Comparison of ENCODE assay signal across 22 cellular contexts in the genomic region with DNA sequence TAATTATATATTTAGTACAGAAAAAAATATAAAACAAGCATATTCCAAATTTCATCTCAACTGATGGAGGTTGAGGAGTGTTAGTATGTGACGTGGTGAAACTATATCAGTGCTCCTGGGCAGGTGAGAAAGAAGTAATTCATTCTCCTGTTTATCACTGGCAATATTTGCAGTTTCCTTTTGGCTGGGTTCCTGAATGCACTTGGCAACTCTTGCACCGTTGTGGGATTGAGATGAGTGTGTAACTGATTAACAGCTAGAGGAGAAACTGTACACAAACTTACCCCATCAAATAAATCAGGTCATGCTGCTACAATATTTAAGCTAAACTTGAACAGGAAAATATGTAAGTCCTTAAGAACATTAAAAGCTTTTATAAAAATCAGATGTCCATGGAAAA. TPM values are rescaled to one million over a fixed set of nuclear protein-coding genes. Genes with fewer than 3 reads are reported as not detected.
A peak's percentile ranks its signal among the peaks of the same experiment; 100 is the strongest.
DNase-seq lines count a peak whose midpoint lies in the region; ATAC-seq and TF ChIP-seq lines count a peak whose summit lies in the region.
"Had no signal": no experiment of that assay in that cellular context is flagged by ENCODE, and none has a peak within 500 bp of the region (broad histone marks: within the 10 kb centered on the region; RNA-seq: fewer than 3 reads in every experiment).

No MANE protein-coding gene starts in this region.

- H3K4me1 Mint-ChIP-seq in activated CD4-positive, alpha-beta T cell treated with anti-CD3 and anti-CD28 coated beads for 36 hours, result no peaks in the 10 kb centered on the region
- H3K4me1 Mint-ChIP-seq: immature natural killer cell had no signal

- no peaks in the 10 kb centered on the region for H3K27me3 Mint-ChIP-seq in activated CD4-positive, alpha-beta T cell treated with anti-CD3 and anti-CD28 coated beads for 36 hours

- CTCF ChIA-PET in activated CD4-positive, alpha-beta T cell treated with anti-CD3 and anti-CD28 coated beads for 36 hours (lab: Charles Lee), result no interaction called here

- H3K4me3 Mint-ChIP-seq in activated CD4-positive, alpha-beta T cell treated with anti-CD3 and anti-CD28 coated beads for 36 hours, result no peak overlapping the region
- H3K4me3 Mint-ChIP-seq: endodermal cell, immature natural killer cell had no signal

- in situ Hi-C loops in G401 (cut with HindIII; ENCODE audit: low sequenced_read_pairs), result no loop called here

- no peak overlapping the region for H3K27ac Mint-ChIP-seq in activated CD4-positive, alpha-beta T cell treated with anti-CD3 and anti-CD28 coated beads for 36 hours
- H3K27ac Mint-ChIP-seq: endodermal cell, immature natural killer cell had no signal

- POLR2A ChIA-PET in activated CD4-positive, alpha-beta T cell treated with anti-CD3 and anti-CD28 coated beads for 36 hours (lab: Charles Lee), result no interaction called here

- H3K9me3 ChIP-seq in colonic mucosa, result no peaks in the 10 kb centered on the region
- H3K9me3 ChIP-seq in parathyroid adenoma (ENCODE audit: control insufficient read depth, low read length), result no peaks in the 10 kb centered on the region
- H3K9me3 ChIP-seq in smooth muscle cell (replicated peaks; ENCODE audit: low read depth), result no peaks in the 10 kb centered on the region
- H3K9me3 ChIP-seq: esophagus squamous epithelium, prostate gland had no signal

- H2AFZ ChIP-seq in parathyroid adenoma (no peak overlapping the region), smooth muscle cell (ENCODE audit: low read depth) (no peak overlapping the region)
- H2AFZ ChIP-seq: hepatocyte had no signal

- peak overlapping the region; percentile 25 for H3K4me2 ChIP-seq in parathyroid adenoma (ENCODE audit: low read length)
- no peak overlapping the region for H3K4me2 ChIP-seq in smooth muscle cell
- H3K4me2 ChIP-seq: hepatocyte had no signal

- no peaks in the 10 kb centered on the region for H4K20me1 ChIP-seq in smooth muscle cell (ENCODE audit: low read depth)

- no peak overlapping the region for H3K4me3 ChIP-seq in colonic mucosa
- H3K4me3 ChIP-seq in parathyroid adenoma (ENCODE audit: low read depth, low read length), result peak overlapping the region; percentile 18
- H3K4me3 ChIP-seq in smooth muscle cell, result no peak overlapping the region
- H3K4me3 ChIP-seq: esophagus squamous epithelium, hepatocyte, prostate gland had no signal

- TF ChIP-seq CTCF in colonic mucosa (IDR thresholded peaks at IDR 0.05), result no peak
- TF ChIP-seq CTCF in parathyroid adenoma (IDR thresholded peaks at IDR 0.05), result no peak
- TF ChIP-seq CTCF in smooth muscle cell (IDR thresholded peaks at IDR 0.05; ENCODE audit: borderline replicate concordance, insufficient read depth, poor library complexity, severe bottlenecking), result no peak

- H3K27ac ChIP-seq in colonic mucosa, result no peak overlapping the region
- H3K27ac ChIP-seq in parathyroid adenoma, result no peak overlapping the region
- H3K27ac ChIP-seq in smooth muscle cell (ENCODE audit: low read depth), result no peak overlapping the region
- H3K27ac ChIP-seq: brain microvascular endothelial cell, hepatocyte, HL-60, prostate gland, RWPE1 had no signal

- peaks cover 5% of the 10 kb centered on the region for H3K4me1 ChIP-seq in colonic mucosa
- H3K4me1 ChIP-seq in parathyroid adenoma, result peaks cover 18% of the 10 kb centered on the region
- H3K4me1 ChIP-seq in smooth muscle cell (ENCODE audit: low read depth), result peaks cover 5% of the 10 kb centered on the region
- H3K4me1 ChIP-seq: prostate gland had no signal

- H3K27me3 ChIP-seq in colonic mucosa (no peaks in the 10 kb centered on the region), parathyroid adenoma (ENCODE audit: control insufficient read depth, insufficient read depth, low read length) (no peaks in the 10 kb centered on the region), smooth muscle cell (ENCODE audit: low read depth) (no peaks in the 10 kb centered on the region)
- H3K27me3 ChIP-seq: brain microvascular endothelial cell, esophagus squamous epithelium, hepatocyte had no signal

- no peak for ATAC-seq in GM21360 (IDR thresholded peaks at IDR 0.05; ENCODE audit: unreplicated experiment)
- no peak for ATAC-seq in activated CD4-positive, alpha-beta T cell treated with anti-CD3 and anti-CD28 coated beads for 36 hours
- ATAC-seq: activated CD4-positive, CD25-positive, alpha-beta regulatory T cell treated with anti-CD3 and anti-CD28 coated beads, Interleukin-2, amount 50 U/mL, for 24 hours; HCT116 had no signal

- H3K9me3 Mint-ChIP-seq in activated CD4-positive, alpha-beta T cell treated with anti-CD3 and anti-CD28 coated beads for 36 hours (ENCODE audit: low read depth), result no peaks in the 10 kb centered on the region
- H3K9me3 Mint-ChIP-seq: endodermal cell had no signal

- H3K36me3 Mint-ChIP-seq in activated CD4-positive, alpha-beta T cell treated with anti-CD3 and anti-CD28 coated beads for 36 hours (ENCODE audit: low read depth), result no peaks in the 10 kb centered on the region
- H3K36me3 Mint-ChIP-seq: immature natural killer cell had no signal

- 85% methylated on average over 2 of the region's 2 CpGs for WGBS in smooth muscle cell (ENCODE audit: low lambda C conversion rate)

- no peaks in the 10 kb centered on the region for H3F3A ChIP-seq in smooth muscle cell (ENCODE audit: low read depth)

- no peak overlapping the region for H3K9ac ChIP-seq in colonic mucosa (ENCODE audit: low read depth in 2 of 2, low read length in 2 of 2)
- H3K9ac ChIP-seq in parathyroid adenoma, result no peak overlapping the region
- no peak overlapping the region for H3K9ac ChIP-seq in smooth muscle cell (ENCODE audit: low read depth)

- H3K36me3 ChIP-seq in colonic mucosa (no peaks in the 10 kb centered on the region), parathyroid adenoma (ENCODE audit: control insufficient read depth, insufficient read depth, low read length) (no peaks in the 10 kb centered on the region), smooth muscle cell (ENCODE audit: low read depth) (no peaks in the 10 kb centered on the region)
- H3K36me3 ChIP-seq: brain microvascular endothelial cell, esophagus squamous epithelium, prostate gland had no signal

- peaks cover 13% of the 10 kb centered on the region for H3K79me2 ChIP-seq in parathyroid adenoma
- no peaks in the 10 kb centered on the region for H3K79me2 ChIP-seq in smooth muscle cell (ENCODE audit: low read depth)
- H3K79me2 ChIP-seq: hepatocyte had no signal

- peak; percentile 24 for DNase-seq in G401 (ENCODE audit: low spot score)
- DNase-seq in NCI-H2081 (lab: John Stamatoyannopoulos, UW), result peak; percentile 41 to 83
- DNase-seq in colonic mucosa, result peak; percentile 86
- DNase-seq in smooth muscle cell (lab: John Stamatoyannopoulos, UW; ENCODE audit: unreplicated experiment), result no peak
- DNase-seq in activated CD4-positive, alpha-beta T cell treated with anti-CD3 and anti-CD28 coated beads for 36 hours, result no peak
- DNase-seq: activated CD8-positive, alpha-beta memory T cell treated with anti-CD3 and anti-CD28 coated beads for 24 hours; activated T-cell treated with anti-CD3 and anti-CD28 coated beads, Interleukin-2, amount 50 U/mL, for 1 hour; brain microvascular endothelial cell; C1 segment of cervical spinal cord; cortex of kidney; endodermal cell; esophagus squamous epithelium; immature natural killer cell had no signal

- intact Hi-C loops in colonic mucosa (cut with DNase I), result no loop called here
- intact Hi-C loops in activated CD4-positive, alpha-beta T cell treated with anti-CD3 and anti-CD28 coated beads for 36 hours (cut with DNase I, micrococcal nuclease), result no loop called here

RNA-seq across cellular contexts. Expression of gene ATP13A4, which starts 2.1 kb away (rescaled TPM):
- total RNA-seq in G401 (2014; rRNA removed; shearing (Covaris generic)), result not detected in 2 replicates
- total RNA-seq in colonic mucosa, result 10 to 100 TPM; 11.0 to 17.9 TPM
- total RNA-seq in smooth muscle cell, result 0.27 and 2.4 TPM in 2 replicates
- polyA plus RNA-seq in smooth muscle cell, result 0.46 and 0.50 TPM in 2 replicates
- 1 to 10 TPM; 1.1 to 3.3 TPM for total RNA-seq in activated CD4-positive, alpha-beta T cell treated with anti-CD3 and anti-CD28 coated beads for 36 hours
- total RNA-seq: lung microvascular endothelial cell had no signal

RNA-seq across cellular contexts. Expression of gene OPA1, which starts 36.2 kb away (rescaled TPM):
- 63.4 and 116 TPM in 2 replicates for total RNA-seq in G401 (2014; rRNA removed; shearing (Covaris generic))
- total RNA-seq in colonic mucosa, result 10 to 100 TPM; 76.9 to 93.0 TPM
- 56.0 and 103 TPM in 2 replicates for total RNA-seq in smooth muscle cell
- polyA plus RNA-seq in smooth muscle cell, result 19.2 and 23.8 TPM in 2 replicates
- 100 to 1,000 TPM in 1 of 2 experiments, 10 to 100 TPM in 1; 94.9 to 115 TPM for total RNA-seq in activated CD4-positive, alpha-beta T cell treated with anti-CD3 and anti-CD28 coated beads for 36 hours

Comparison
In these comparisons a context has a peak if more than half of its experiments do, and no peak if none do; other contexts are left out.
1. DNase-seq: peak in G401 (single experiment), NCI-H2081 (2 of 2) and colonic mucosa (single experiment); none in smooth muscle cell (single experiment) and activated CD4-positive, alpha-beta T cell treated with anti-CD3 and anti-CD28 coated beads for 36 hours (single experiment).